Comparison of ENCODE assay signal across 24 cellular contexts in genomic region chr17:7283471-7284216, GRCh38. TPM values are rescaled to one million over a fixed set of nuclear protein-coding genes. Genes with fewer than 3 reads are reported as not detected.
DNase-seq lines count a peak whose midpoint lies in the region; ATAC-seq and TF ChIP-seq lines count a peak whose summit lies in the region.
"Had no signal": no experiment of that assay in that cellular context is flagged by ENCODE, and none has a peak within 500 bp of the region (broad histone marks: within the 10 kb centered on the region; RNA-seq: fewer than 3 reads in every experiment).

No MANE protein-coding gene starts in this region.

- ATAC-seq in left ventricle myocardium superior: no peak
- ATAC-seq: activated naive CD8-positive, alpha-beta T cell treated with anti-CD3 and anti-CD28 coated beads, Interleukin-2, amount 50 U/mL, for 24 hours had no signal

- H3K23ac ChIP-seq in neuronal stem cell (ENCODE audit: low read depth, low read length, poor library complexity): peak overlapping the region; percentile 48

- peak overlapping the region; percentile 10 for H2BK5ac ChIP-seq in neuronal stem cell (ENCODE audit: low read length)

- no CpG with 5 or more reads among the region's 18 CpGs for WGBS in neuronal stem cell (ENCODE audit: extremely low coverage in 2 of 2, insufficient read length in 2 of 2, insufficient replicate concordance in 1 of 2), 2 donors

- no peak overlapping the region for H4K91ac ChIP-seq in neuronal stem cell (ENCODE audit: low read depth, low read length, poor library complexity)

- H2AK5ac ChIP-seq in neuronal stem cell (ENCODE audit: low read depth, low read length): peak overlapping the region; percentile 87

- peak overlapping the region; percentile 37 for H3K9ac ChIP-seq in neuronal stem cell (ENCODE audit: low read depth, low read length, poor library complexity)
- H3K9ac ChIP-seq: KMS-11 had no signal

- no peak overlapping the region for H2BK120ac ChIP-seq in neuronal stem cell (ENCODE audit: low read depth, low read length)

- H3K36me3 ChIP-seq in right atrium auricular region (peaks cover 32% of the 10 kb centered on the region), neuronal stem cell (replicated peaks in 1 of 2; ENCODE audit: control insufficient read depth in 2 of 2, insufficient read depth in 2 of 2, low read length in 2 of 2) (peaks cover 2 to 7% of the 10 kb centered on the region in 2 donors)
- no peaks in the 10 kb centered on the region for H3K36me3 ChIP-seq in effector memory CD4-positive, alpha-beta T cell (ENCODE audit: control insufficient read depth, insufficient read depth, low read length)

- TF ChIP-seq CTCF in right atrium auricular region (IDR thresholded peaks at IDR 0.05): no peak
- no peak for TF ChIP-seq CTCF in brain (conservative IDR thresholded peaks at IDR 0.05)

- H3K18ac ChIP-seq in neuronal stem cell (ENCODE audit: low read length): no peak overlapping the region

- H2AFZ ChIP-seq in neuronal stem cell (ENCODE audit: low read length): no peak overlapping the region

- H3K4me3 Mint-ChIP-seq in brain: peak overlapping the region in 4 of 5 experiments; percentile 35 to 85 (median 62)

- H3K14ac ChIP-seq in neuronal stem cell (ENCODE audit: low read length): peak overlapping the region; percentile 15

- H3K27ac Mint-ChIP-seq in brain: peak overlapping the region in 1 of 5 experiments; percentile 23
- H3K27ac Mint-ChIP-seq: activated naive CD8-positive, alpha-beta T cell treated with anti-CD3 and anti-CD28 coated beads, Interleukin-2, amount 50 U/mL, for 24 hours had no signal

- peaks cover 23% of the 10 kb centered on the region for H3K4me1 Mint-ChIP-seq in brain

- peak overlapping the region; percentile 38 for H2BK15ac ChIP-seq in neuronal stem cell (ENCODE audit: low read length)

- H3K27ac ChIP-seq in right atrium auricular region (peak overlapping the region; percentile 91 to 93), neuronal stem cell (replicated peaks; ENCODE audit: low read length) (no peak overlapping the region)
- H3K27ac ChIP-seq in effector memory CD4-positive, alpha-beta T cell (ENCODE audit: insufficient read depth, low read length, poor library complexity, severe bottlenecking): no peak overlapping the region
- H3K27ac ChIP-seq: coronary artery, KMS-11 had no signal

- no peaks in the 10 kb centered on the region for H3K36me3 Mint-ChIP-seq in brain

- H3K4ac ChIP-seq in neuronal stem cell (ENCODE audit: low read length): peak overlapping the region; percentile 8

- no peaks in the 10 kb centered on the region for H3K27me3 ChIP-seq in right atrium auricular region
- H3K27me3 ChIP-seq in neuronal stem cell (ENCODE audit: control insufficient read depth in 3 of 3, insufficient read depth in 3 of 3, low read depth in 1 of 3, low read length in 3 of 3): peaks cover 0 to 18% (median 5%) of the 10 kb centered on the region in 3 experiments
- H3K27me3 ChIP-seq in effector memory CD4-positive, alpha-beta T cell (replicated peaks; ENCODE audit: control insufficient read depth, insufficient read depth, low read length, poor library complexity, severe bottlenecking): peaks cover 12% of the 10 kb centered on the region

- no peak overlapping the region for H4K8ac ChIP-seq in neuronal stem cell (ENCODE audit: low read depth, low read length)

- peaks cover 62% of the 10 kb centered on the region for H3K27me3 Mint-ChIP-seq in brain

- peaks cover 3% of the 10 kb centered on the region for H3K79me1 ChIP-seq in neuronal stem cell (ENCODE audit: low read depth, low read length)

- H3K4me3 ChIP-seq in right atrium auricular region (peak overlapping the region in 1 of 2 donors; percentile 60), neuronal stem cell (ENCODE audit: low read length in 2 of 2) (no peak overlapping the region)
- no peak overlapping the region for H3K4me3 ChIP-seq in effector memory CD4-positive, alpha-beta T cell (ENCODE audit: insufficient read depth, low read depth, low read length, poor library complexity, severe bottlenecking)
- H3K4me3 ChIP-seq: coronary artery, smooth muscle cell had no signal

- peak overlapping the region; percentile 34 for H2BK12ac ChIP-seq in neuronal stem cell (ENCODE audit: low read length)

- intact Hi-C loops in left ventricle myocardium superior (cut with micrococcal nuclease): no loop called here

- H3K9me3 ChIP-seq in right atrium auricular region (no peaks in the 10 kb centered on the region), neuronal stem cell (replicated peaks in 1 of 2; ENCODE audit: control insufficient read depth in 2 of 2, insufficient read depth in 1 of 2, low read depth in 1 of 2, low read length in 2 of 2) (no peaks in the 10 kb centered on the region)
- H3K9me3 ChIP-seq in effector memory CD4-positive, alpha-beta T cell (ENCODE audit: control insufficient read depth, low read length): no peaks in the 10 kb centered on the region

- peaks cover 0 to 4% (median 0%) of the 10 kb centered on the region in 5 experiments for H3K9me3 Mint-ChIP-seq in brain
- H3K9me3 Mint-ChIP-seq: activated naive CD8-positive, alpha-beta T cell treated with anti-CD3 and anti-CD28 coated beads, Interleukin-2, amount 50 U/mL, for 24 hours had no signal

- DNase-seq in right atrium auricular region (ENCODE audit: low spot score): no peak
- no peak for DNase-seq in left ventricle myocardium superior
- no peak for DNase-seq in neuronal stem cell (ENCODE audit: low spot score)
- DNase-seq in activated CD8-positive, alpha-beta memory T cell treated with anti-CD3 and anti-CD28 coated beads, Interleukin-2, amount 50 U/mL, for 4 hours: no peak
- no peak for DNase-seq in NCI-H526 (lab: John Stamatoyannopoulos, UW)
- DNase-seq in effector memory CD4-positive, alpha-beta T cell: no peak
- no peak for DNase-seq in NK-92 (lab: John Stamatoyannopoulos, UW; ENCODE audit: unreplicated experiment)
- DNase-seq: activated CD4-positive, alpha-beta T cell treated with anti-CD3 and anti-CD28 coated beads, Interleukin-2, amount 50 U/mL, for 1 hour; activated effector memory CD4-positive, alpha-beta T cell treated with anti-CD3 and anti-CD28 coated beads, Interleukin-2, amount 50 U/mL, for 16 hours; C1 segment of cervical spinal cord; GOT3; hypothalamus; mammary epithelial cell; NCI-H187; NCI-H748 treated with DMSO at 0.1 percent for 48 hours; SHP77 treated with DMSO at 0.1 percent for 48 hours; stimulated activated CD4-positive, alpha-beta T cell treated with anti-CD3 and anti-CD28 coated beads, Interleukin-4, amount 100 ng/mL, for 1 hour had no signal

- no peak overlapping the region for H3K4me2 ChIP-seq in neuronal stem cell (ENCODE audit: insufficient read depth, low read length, poor library complexity, severe bottlenecking)
- H3K4me2 ChIP-seq: KMS-11, smooth muscle cell had no signal

- H3K4me1 ChIP-seq in right atrium auricular region (peaks cover 0 to 36% of the 10 kb centered on the region in 2 donors), neuronal stem cell (ENCODE audit: control insufficient read depth in 2 of 2, insufficient read depth in 1 of 2, low read depth in 1 of 2, low read length in 2 of 2) (peaks cover 9 to 16% of the 10 kb centered on the region in 2 donors)
- H3K4me1 ChIP-seq in effector memory CD4-positive, alpha-beta T cell (ENCODE audit: control insufficient read depth, insufficient read depth, low read length, poor library complexity, severe bottlenecking): peaks cover 22% of the 10 kb centered on the region

RNA-seq across cellular contexts. Expression of gene SLC2A4, which starts 2.1 kb away (rescaled TPM):
- total RNA-seq in right atrium auricular region: 100 to 1,000 TPM in 1 of 2 donors, 10 to 100 TPM in 1; 70.3 to 151 TPM
- 170 TPM for total RNA-seq in left ventricle myocardium superior
- 1.6 TPM for polyA plus RNA-seq in brain (ENCODE audit: insufficient read depth, low read depth, low replicate concordance)
- polyA plus RNA-seq in neuronal stem cell (2013, experiment 1 of 2): 3.6 TPM
- polyA plus RNA-seq in neuronal stem cell (2013, experiment 2 of 2): 3.5 TPM
- total RNA-seq: smooth muscle cell had no signal
- polyA plus RNA-seq: keratinocyte, smooth muscle cell had no signal

RNA-seq across cellular contexts. Expression of gene YBX2, which starts 10.8 kb away (rescaled TPM):
- total RNA-seq in right atrium auricular region (1 to 10 TPM; 2.9 to 3.0 TPM), left ventricle myocardium superior (0.77 TPM)
- polyA plus RNA-seq in brain (ENCODE audit: insufficient read depth, low read depth, low replicate concordance): 41.4 TPM
- 7.6 TPM for polyA plus RNA-seq in neuronal stem cell (2013, experiment 1 of 2)
- polyA plus RNA-seq in neuronal stem cell (2013, experiment 2 of 2): 7.5 TPM

RNA-seq across cellular contexts. Expression of gene CLDN7, which starts 21.4 kb away (rescaled TPM):
- total RNA-seq in right atrium auricular region: 1 to 10 TPM in 1 of 2 donors, not detected in 1; 2.3 TPM
- 1.8 TPM for total RNA-seq in left ventricle myocardium superior
- 113 TPM for polyA plus RNA-seq in brain (ENCODE audit: insufficient read depth, low read depth, low replicate concordance)
- 0.10 TPM for polyA plus RNA-seq in neuronal stem cell (2013, experiment 1 of 2)
- polyA plus RNA-seq in neuronal stem cell (2013, experiment 2 of 2): 0.11 TPM
- total RNA-seq: A673 had no signal

RNA-seq across cellular contexts. Expression of gene EIF5A, which starts 23.8 kb away (rescaled TPM):
- total RNA-seq in right atrium auricular region (100 to 1,000 TPM; 131 to 164 TPM), left ventricle myocardium superior (311 TPM)
- 562 TPM for polyA plus RNA-seq in brain (ENCODE audit: insufficient read depth, low read depth, low replicate concordance)
- polyA plus RNA-seq in neuronal stem cell (2013, experiment 1 of 2): 383 TPM
- 383 TPM for polyA plus RNA-seq in neuronal stem cell (2013, experiment 2 of 2)

RNA-seq across cellular contexts. Expression of gene GPS2, which starts 31.5 kb away (rescaled TPM):
- total RNA-seq in right atrium auricular region (10 to 100 TPM; 80.4 to 97.0 TPM), left ventricle myocardium superior (75.0 TPM)
- 128 TPM for polyA plus RNA-seq in brain (ENCODE audit: insufficient read depth, low read depth, low replicate concordance)
- 38.8 TPM for polyA plus RNA-seq in neuronal stem cell (2013, experiment 1 of 2)
- polyA plus RNA-seq in neuronal stem cell (2013, experiment 2 of 2): 39.5 TPM

Comparison
In these comparisons a context has a peak if more than half of its experiments do, and no peak if none do; other contexts are left out.
1. H3K27ac ChIP-seq: peak in right atrium auricular region (2 of 2); none in neuronal stem cell (single experiment) and effector memory CD4-positive, alpha-beta T cell (single experiment).